Comparison of ENCODE assay signal across 2 cellular contexts in the genomic region with DNA sequence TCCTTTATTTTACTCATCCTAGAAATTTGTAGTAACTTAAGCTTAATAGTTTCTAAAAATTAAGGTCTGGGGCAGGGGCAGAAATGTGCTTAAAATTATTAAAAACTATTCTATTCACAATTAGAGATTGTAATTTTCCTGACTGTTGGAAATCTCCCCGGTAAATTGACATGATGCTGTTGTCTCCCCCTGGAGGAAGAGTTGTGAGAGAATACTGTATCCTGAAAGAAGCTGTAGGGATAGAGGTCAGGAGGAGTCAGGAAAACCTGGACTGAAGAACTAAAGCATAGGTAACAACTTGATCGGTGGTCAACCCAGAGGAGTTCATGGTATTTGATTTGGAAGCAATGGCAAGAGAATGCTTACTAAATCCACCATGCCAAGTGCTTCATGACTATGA.
TF ChIP-seq lines count a peak whose summit lies in the region.

No MANE protein-coding gene starts in this region.

TF ChIP-seq in SK-N-SH, 30 proteins besides CTCF, POLR2A, EP300 and RAD21 (continued from another document):
- TF ChIP-seq, protein P1, sequence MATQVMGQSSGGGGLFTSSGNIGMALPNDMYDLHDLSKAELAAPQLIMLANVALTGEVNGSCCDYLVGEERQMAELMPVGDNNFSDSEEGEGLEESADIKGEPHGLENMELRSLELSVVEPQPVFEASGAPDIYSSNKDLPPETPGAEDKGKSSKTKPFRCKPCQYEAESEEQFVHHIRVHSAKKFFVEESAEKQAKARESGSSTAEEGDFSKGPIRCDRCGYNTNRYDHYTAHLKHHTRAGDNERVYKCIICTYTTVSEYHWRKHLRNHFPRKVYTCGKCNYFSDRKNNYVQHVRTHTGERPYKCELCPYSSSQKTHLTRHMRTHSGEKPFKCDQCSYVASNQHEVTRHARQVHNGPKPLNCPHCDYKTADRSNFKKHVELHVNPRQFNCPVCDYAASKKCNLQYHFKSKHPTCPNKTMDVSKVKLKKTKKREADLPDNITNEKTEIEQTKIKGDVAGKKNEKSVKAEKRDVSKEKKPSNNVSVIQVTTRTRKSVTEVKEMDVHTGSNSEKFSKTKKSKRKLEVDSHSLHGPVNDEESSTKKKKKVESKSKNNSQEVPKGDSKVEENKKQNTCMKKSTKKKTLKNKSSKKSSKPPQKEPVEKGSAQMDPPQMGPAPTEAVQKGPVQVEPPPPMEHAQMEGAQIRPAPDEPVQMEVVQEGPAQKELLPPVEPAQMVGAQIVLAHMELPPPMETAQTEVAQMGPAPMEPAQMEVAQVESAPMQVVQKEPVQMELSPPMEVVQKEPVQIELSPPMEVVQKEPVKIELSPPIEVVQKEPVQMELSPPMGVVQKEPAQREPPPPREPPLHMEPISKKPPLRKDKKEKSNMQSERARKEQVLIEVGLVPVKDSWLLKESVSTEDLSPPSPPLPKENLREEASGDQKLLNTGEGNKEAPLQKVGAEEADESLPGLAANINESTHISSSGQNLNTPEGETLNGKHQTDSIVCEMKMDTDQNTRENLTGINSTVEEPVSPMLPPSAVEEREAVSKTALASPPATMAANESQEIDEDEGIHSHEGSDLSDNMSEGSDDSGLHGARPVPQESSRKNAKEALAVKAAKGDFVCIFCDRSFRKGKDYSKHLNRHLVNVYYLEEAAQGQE (IDR thresholded peaks at IDR 0.05; ENCODE audit: low read depth, low read length), result no peak
- TF ChIP-seq TAF1 (IDR thresholded peaks at IDR 0.05; ENCODE audit: borderline replicate concordance, low read depth, low read length), result no peak
- TF ChIP-seq SMC3 (IDR thresholded peaks at IDR 0.05; ENCODE audit: low read depth, low read length), result no peak
- TF ChIP-seq JUND (IDR thresholded peaks at IDR 0.05), result no peak
- TF ChIP-seq EZH2phosphoT487 (IDR thresholded peaks at IDR 0.05; ENCODE audit: borderline replicate concordance, low read depth), result no peak
- TF ChIP-seq SIN3A (IDR thresholded peaks at IDR 0.05; ENCODE audit: borderline replicate concordance, low read depth, low read length), result no peak

TF ChIP-seq in SK-N-SH treated with all-trans-retinoic acid at 6 μM for 48 hours, 23 proteins besides CTCF, POLR2A, EP300 and RAD21 (continued from another document):
- TF ChIP-seq TSHZ2 (CRISPR knock-in tag; IDR thresholded peaks at IDR 0.05), result no peak
- TF ChIP-seq, protein P2, sequence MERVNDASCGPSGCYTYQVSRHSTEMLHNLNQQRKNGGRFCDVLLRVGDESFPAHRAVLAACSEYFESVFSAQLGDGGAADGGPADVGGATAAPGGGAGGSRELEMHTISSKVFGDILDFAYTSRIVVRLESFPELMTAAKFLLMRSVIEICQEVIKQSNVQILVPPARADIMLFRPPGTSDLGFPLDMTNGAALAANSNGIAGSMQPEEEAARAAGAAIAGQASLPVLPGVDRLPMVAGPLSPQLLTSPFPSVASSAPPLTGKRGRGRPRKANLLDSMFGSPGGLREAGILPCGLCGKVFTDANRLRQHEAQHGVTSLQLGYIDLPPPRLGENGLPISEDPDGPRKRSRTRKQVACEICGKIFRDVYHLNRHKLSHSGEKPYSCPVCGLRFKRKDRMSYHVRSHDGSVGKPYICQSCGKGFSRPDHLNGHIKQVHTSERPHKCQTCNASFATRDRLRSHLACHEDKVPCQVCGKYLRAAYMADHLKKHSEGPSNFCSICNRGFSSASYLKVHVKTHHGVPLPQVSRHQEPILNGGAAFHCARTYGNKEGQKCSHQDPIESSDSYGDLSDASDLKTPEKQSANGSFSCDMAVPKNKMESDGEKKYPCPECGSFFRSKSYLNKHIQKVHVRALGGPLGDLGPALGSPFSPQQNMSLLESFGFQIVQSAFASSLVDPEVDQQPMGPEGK (CRISPR knock-in tag; IDR thresholded peaks at IDR 0.05; ENCODE audit: borderline replicate concordance), result no peak
- TF ChIP-seq ESRRG (CRISPR knock-in tag; IDR thresholded peaks at IDR 0.05), result no peak
